In genomic region chr1:85612704-85613361, GRCh38 we compare ENCODE assay signal across 1 cellular context.
TF ChIP-seq lines count a peak whose summit lies in the region.

No MANE protein-coding gene starts in this region.

TF ChIP-seq in HepG2, 621 proteins besides CTCF, POLR2A, EP300 and RAD21 (continued from another document and continues in another):
- TF ChIP-seq HOMEZ (CRISPR knock-in tag; IDR thresholded peaks at IDR 0.05; ENCODE audit: low read depth) = peak; percentile 64; the same call in 1 of the 2 replicates
- no peak for TF ChIP-seq EZH2 (conservative IDR thresholded peaks at IDR 0.05; ENCODE audit: low read depth, low read length)
- no peak for TF ChIP-seq ZFP36L1 (CRISPR knock-in tag; IDR thresholded peaks at IDR 0.05)
- no peak for TF ChIP-seq DNMT1 (CRISPR knock-in tag; IDR thresholded peaks at IDR 0.05)
- 0 out of 2 replicates have a peak, but pooled peaks have one; percentile 22 for TF ChIP-seq IKZF5 (CRISPR knock-in tag; IDR thresholded peaks at IDR 0.05)
- no peak for TF ChIP-seq ISX (CRISPR knock-in tag; conservative IDR thresholded peaks at IDR 0.05)
- TF ChIP-seq HNF4A (CRISPR knock-in tag; IDR thresholded peaks at IDR 0.05) = 0 out of 2 replicates have a peak, but pooled peaks have one; percentile 5
- no peak for TF ChIP-seq DRAP1 (CRISPR knock-in tag; IDR thresholded peaks at IDR 0.05)
- TF ChIP-seq SIN3B (IDR thresholded peaks at IDR 0.05; ENCODE audit: low read length) = peak; percentile 20; the same call in 1 of the 2 replicates
- TF ChIP-seq ARID5B (CRISPR knock-in tag; IDR thresholded peaks at IDR 0.05) = peak; percentile 35; the same call in 1 of the 2 replicates
- no peak for TF ChIP-seq TAF1 (CRISPR knock-in tag; IDR thresholded peaks at IDR 0.05)
- no peak for TF ChIP-seq ZBTB14 (CRISPR knock-in tag; IDR thresholded peaks at IDR 0.05)
- no peak for TF ChIP-seq ZNF790 (CRISPR knock-in tag; IDR thresholded peaks at IDR 0.05; ENCODE audit: borderline replicate concordance)
- TF ChIP-seq PTBP1 (IDR thresholded peaks at IDR 0.05; ENCODE audit: low read depth, low read length, poor library complexity, severe bottlenecking) = no peak
- TF ChIP-seq ZNF879 (CRISPR knock-in tag; IDR thresholded peaks at IDR 0.05) = no peak
- no peak for TF ChIP-seq AHDC1 (CRISPR knock-in tag; IDR thresholded peaks at IDR 0.05; ENCODE audit: borderline replicate concordance)
- TF ChIP-seq YEATS4 (CRISPR knock-in tag; IDR thresholded peaks at IDR 0.05; ENCODE audit: borderline replicate concordance) = no peak
- no peak for TF ChIP-seq IRF2 (CRISPR knock-in tag; IDR thresholded peaks at IDR 0.05)
- peak; percentile 52; the same call in 1 of the 2 replicates for TF ChIP-seq TFE3 (CRISPR knock-in tag; IDR thresholded peaks at IDR 0.05)
- peak; percentile 78 for TF ChIP-seq KDM5A (IDR thresholded peaks at IDR 0.05; ENCODE audit: borderline replicate concordance, low read length)
- TF ChIP-seq ZNF7 (CRISPR knock-in tag; IDR thresholded peaks at IDR 0.05) = peak; percentile 43; the same call in 1 of the 2 replicates
- no peak for TF ChIP-seq CSRNP2 (CRISPR knock-in tag; conservative IDR thresholded peaks at IDR 0.05; ENCODE audit: low read depth)
- TF ChIP-seq TAF15 (IDR thresholded peaks at IDR 0.05; ENCODE audit: low read depth, low read length, poor library complexity, severe bottlenecking) = no peak
- no peak for TF ChIP-seq GABPA (IDR thresholded peaks at IDR 0.05; ENCODE audit: low read depth, low read length)
- 0 out of 2 replicates have a peak, but pooled peaks have one; percentile 27 for TF ChIP-seq GABPA (CRISPR knock-in tag; IDR thresholded peaks at IDR 0.05; ENCODE audit: low read depth)
- TF ChIP-seq SATB2 (CRISPR knock-in tag; IDR thresholded peaks at IDR 0.05) = 0 out of 2 replicates have a peak, but pooled peaks have one; percentile 49
- TF ChIP-seq KDM6A (CRISPR knock-in tag; IDR thresholded peaks at IDR 0.05; ENCODE audit: low read depth) = 0 out of 2 replicates have a peak, but pooled peaks have one; percentile 10
- TF ChIP-seq ZSCAN5A (CRISPR knock-in tag; IDR thresholded peaks at IDR 0.05; ENCODE audit: borderline replicate concordance) = no peak
- 0 out of 2 replicates have a peak, but pooled peaks have one; percentile 25 for TF ChIP-seq ISL2 (CRISPR knock-in tag; IDR thresholded peaks at IDR 0.05)
- TF ChIP-seq ZFY (CRISPR knock-in tag; IDR thresholded peaks at IDR 0.05) = 0 out of 2 replicates have a peak, but pooled peaks have one; percentile 23
- no peak for TF ChIP-seq ZNF280B (CRISPR knock-in tag; IDR thresholded peaks at IDR 0.05; ENCODE audit: borderline replicate concordance)
- no peak for TF ChIP-seq LCORL (IDR thresholded peaks at IDR 0.05)
- no peak for TF ChIP-seq LCORL (CRISPR knock-in tag; IDR thresholded peaks at IDR 0.05)
- no peak for TF ChIP-seq ZNF230 (CRISPR knock-in tag; IDR thresholded peaks at IDR 0.05)
- no peak for TF ChIP-seq NR2F6 (IDR thresholded peaks at IDR 0.05)
- 0 out of 2 replicates have a peak, but pooled peaks have one; percentile 17 for TF ChIP-seq NR2F6 (CRISPR knock-in tag; IDR thresholded peaks at IDR 0.05)
- TF ChIP-seq STAG1 (CRISPR knock-in tag; IDR thresholded peaks at IDR 0.05) = peak; percentile 71
